In the genomic region with DNA sequence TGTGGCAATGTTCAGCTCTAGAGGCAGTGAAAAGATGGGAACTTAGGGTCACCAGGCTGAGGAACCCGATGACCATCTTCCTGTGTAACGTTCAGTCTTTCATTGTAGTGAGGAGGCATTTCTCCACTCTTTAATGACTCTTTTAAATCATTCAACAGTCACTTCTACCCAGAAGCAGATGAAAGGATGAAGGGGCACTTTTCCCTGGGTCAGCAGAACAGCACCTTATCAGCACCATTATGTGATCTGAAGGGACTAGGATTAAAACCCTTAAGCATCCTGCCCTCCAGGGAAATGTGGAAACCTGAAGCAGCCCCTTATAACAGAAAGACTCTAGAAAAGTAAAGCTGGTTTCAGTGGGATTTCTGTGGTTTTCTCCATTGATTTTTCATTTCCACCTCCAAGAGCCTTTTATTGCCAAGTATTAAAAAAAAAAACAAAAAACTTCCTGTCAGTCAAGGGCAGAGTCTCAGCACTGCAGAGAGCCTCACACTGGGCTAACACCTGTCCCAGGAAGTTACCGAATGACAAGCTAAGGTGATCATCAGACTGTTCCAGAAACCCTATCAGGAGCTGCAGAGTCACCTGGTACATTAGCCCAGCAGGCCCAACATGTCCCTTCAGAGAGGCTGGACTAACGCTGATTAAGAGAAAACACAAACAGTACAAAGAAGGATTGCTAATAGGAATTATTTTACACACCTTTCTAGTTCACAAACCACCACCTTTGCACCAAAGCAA, we compare ENCODE assay signal across 13 cellular contexts.
A peak's percentile ranks its signal among the peaks of the same experiment; 100 is the strongest.
DNase-seq lines count a peak whose midpoint lies in the region; ATAC-seq and TF ChIP-seq lines count a peak whose summit lies in the region.
"Had no signal": no experiment of that assay in that cellular context is flagged by ENCODE, and none has a peak within 500 bp of the region (broad histone marks: within the 10 kb centered on the region; RNA-seq: fewer than 3 reads in every experiment).

No MANE protein-coding gene starts in this region.

- H4K20me1 ChIP-seq in hepatocyte (ENCODE audit: insufficient read depth, poor library complexity, severe bottlenecking): no peaks in the 10 kb centered on the region

- H3K9me2 ChIP-seq in hepatocyte (replicated peaks; ENCODE audit: insufficient read depth): no peaks in the 10 kb centered on the region

- ATAC-seq in HG02885 (IDR thresholded peaks at IDR 0.05; ENCODE audit: poor library complexity, unreplicated experiment): no peak
- ATAC-seq in natural killer cell: no peak

- H3K4me2 ChIP-seq in hepatocyte: no peak overlapping the region

- no peak overlapping the region for H2AFZ ChIP-seq in hepatocyte
- H2AFZ ChIP-seq: GM23248 had no signal

- no peaks in the 10 kb centered on the region for H3K36me3 Mint-ChIP-seq in natural killer cell
- H3K36me3 Mint-ChIP-seq in activated T-helper 1 cell treated with anti-CD3 and anti-CD28 coated beads, Interleukin-12 subunit alpha, Interleukin-12 subunit beta, Interleukin-2, Interleukin-4 antibody, amounts not matched to agents 30 ng/mL and 10 ng/mL and 1 ng/mL, durations not matched to agents 14 hours and 24 hours and 36 hours (ENCODE audit: low read depth): no peaks in the 10 kb centered on the region

- H3K9me3 Mint-ChIP-seq in natural killer cell: no peaks in the 10 kb centered on the region
- no peaks in the 10 kb centered on the region for H3K9me3 Mint-ChIP-seq in activated T-helper 1 cell treated with anti-CD3 and anti-CD28 coated beads, Interleukin-12 subunit alpha, Interleukin-12 subunit beta, Interleukin-2, Interleukin-4 antibody, amounts not matched to agents 30 ng/mL and 10 ng/mL and 1 ng/mL, durations not matched to agents 14 hours and 24 hours and 36 hours

- peaks cover 39% of the 10 kb centered on the region for H3K79me2 ChIP-seq in hepatocyte

- DNase-seq in DMS153 (lab: John Stamatoyannopoulos, UW) (peak; percentile 45), DMS153 treated with DMSO at 0.1 percent for 48 hours (lab: John Stamatoyannopoulos, UW; ENCODE audit: unreplicated experiment) (no peak), NCI-H510A treated with DMSO at 0.1 percent for 48 hours (lab: John Stamatoyannopoulos, UW) (peak; percentile 70), hepatocyte (ENCODE audit: low spot score) (peak; percentile 24), natural killer cell (no peak)
- DNase-seq in activated T-helper 1 cell treated with anti-CD3 and anti-CD28 coated beads, Interleukin-12 subunit alpha, Interleukin-12 subunit beta, Interleukin-2, Interleukin-4 antibody, amounts not matched to agents 30 ng/mL and 10 ng/mL and 1 ng/mL, durations not matched to agents 14 hours and 24 hours and 36 hours (ENCODE audit: low spot score): no peak
- DNase-seq: activated CD4-positive, alpha-beta T cell treated with anti-CD3 and anti-CD28 coated beads for 4 hours; activated T-cell treated with anti-CD3 and anti-CD28 coated beads, Interleukin-2, amount 50 U/mL, for 48 hours; GM23248; hypothalamus; NCI-H1105 had no signal

- H3K36me3 ChIP-seq in hepatocyte (replicated peaks; ENCODE audit: insufficient read depth, low read depth): no peaks in the 10 kb centered on the region
- no peaks in the 10 kb centered on the region for H3K36me3 ChIP-seq in stomach smooth muscle (ENCODE audit: control insufficient read depth in 2 of 2, insufficient read depth in 2 of 2, low read length in 2 of 2)

- no peaks in the 10 kb centered on the region for H3K9me3 ChIP-seq in hepatocyte (ENCODE audit: low read depth)
- no peaks in the 10 kb centered on the region for H3K9me3 ChIP-seq in stomach smooth muscle (ENCODE audit: control insufficient read depth in 2 of 2, low read length in 2 of 2)

- no peak overlapping the region for H3K4me3 ChIP-seq in hepatocyte
- no peak overlapping the region for H3K4me3 ChIP-seq in stomach smooth muscle (ENCODE audit: low read length in 2 of 2)
- H3K4me3 ChIP-seq: GM23248 had no signal

- intact Hi-C loops in natural killer cell (cut with micrococcal nuclease): no loop called here
- intact Hi-C loops in activated T-helper 1 cell treated with anti-CD3 and anti-CD28 coated beads, Interleukin-12 subunit alpha, Interleukin-12 subunit beta, Interleukin-2, Interleukin-4 antibody, amounts not matched to agents 30 ng/mL and 10 ng/mL and 1 ng/mL, durations not matched to agents 14 hours and 24 hours and 36 hours (cut with micrococcal nuclease): no loop called here

- no peak overlapping the region for H3K27ac Mint-ChIP-seq in natural killer cell
- no peak overlapping the region for H3K27ac Mint-ChIP-seq in activated T-helper 1 cell treated with anti-CD3 and anti-CD28 coated beads, Interleukin-12 subunit alpha, Interleukin-12 subunit beta, Interleukin-2, Interleukin-4 antibody, amounts not matched to agents 30 ng/mL and 10 ng/mL and 1 ng/mL, durations not matched to agents 14 hours and 24 hours and 36 hours

- TF ChIP-seq CTCF in hepatocyte (IDR thresholded peaks at IDR 0.05; ENCODE audit: poor library complexity) (no peak), natural killer cell (IDR thresholded peaks at IDR 0.05) (no peak)

- H3K27ac ChIP-seq in hepatocyte (peak overlapping the region; percentile 81), stomach smooth muscle (ENCODE audit: low read length) (peak overlapping the region; percentile 3)

- H3K4me1 ChIP-seq in hepatocyte (ENCODE audit: insufficient read depth): peaks cover 31% of the 10 kb centered on the region
- peaks cover 5% of the 10 kb centered on the region for H3K4me1 ChIP-seq in stomach smooth muscle (ENCODE audit: control insufficient read depth, insufficient read depth, low read length)

- H3K4me1 Mint-ChIP-seq in natural killer cell: no peaks in the 10 kb centered on the region
- no peaks in the 10 kb centered on the region for H3K4me1 Mint-ChIP-seq in activated T-helper 1 cell treated with anti-CD3 and anti-CD28 coated beads, Interleukin-12 subunit alpha, Interleukin-12 subunit beta, Interleukin-2, Interleukin-4 antibody, amounts not matched to agents 30 ng/mL and 10 ng/mL and 1 ng/mL, durations not matched to agents 14 hours and 24 hours and 36 hours (ENCODE audit: low read depth)

- no peak overlapping the region for H3K9ac ChIP-seq in stomach smooth muscle (ENCODE audit: low read length in 2 of 2)
- H3K9ac ChIP-seq: GM23248 had no signal

- WGBS in hepatocyte (ENCODE audit: low lambda C conversion rate, missing lambda C conversion rate): 58% methylated on average over 4 of the region's 4 CpGs

- H3K27me3 ChIP-seq in hepatocyte: no peaks in the 10 kb centered on the region
- no peaks in the 10 kb centered on the region for H3K27me3 ChIP-seq in stomach smooth muscle (ENCODE audit: control insufficient read depth in 1 of 2, insufficient read depth in 2 of 2, low read length in 2 of 2)

- H3K27me3 Mint-ChIP-seq in natural killer cell (ENCODE audit: low read depth in 2 of 2): peaks cover 0 to 12% of the 10 kb centered on the region in 2 donors
- peaks cover 6% of the 10 kb centered on the region for H3K27me3 Mint-ChIP-seq in activated T-helper 1 cell treated with anti-CD3 and anti-CD28 coated beads, Interleukin-12 subunit alpha, Interleukin-12 subunit beta, Interleukin-2, Interleukin-4 antibody, amounts not matched to agents 30 ng/mL and 10 ng/mL and 1 ng/mL, durations not matched to agents 14 hours and 24 hours and 36 hours (ENCODE audit: insufficient read depth)

- no peak overlapping the region for H3K4me3 Mint-ChIP-seq in natural killer cell
- no peak overlapping the region for H3K4me3 Mint-ChIP-seq in activated T-helper 1 cell treated with anti-CD3 and anti-CD28 coated beads, Interleukin-12 subunit alpha, Interleukin-12 subunit beta, Interleukin-2, Interleukin-4 antibody, amounts not matched to agents 30 ng/mL and 10 ng/mL and 1 ng/mL, durations not matched to agents 14 hours and 24 hours and 36 hours

Comparison
In these comparisons a context has a peak if more than half of its experiments do, and no peak if none do; other contexts are left out.
1. DNase-seq: peak in DMS153 (single experiment), NCI-H510A treated with DMSO at 0.1 percent for 48 hours (single experiment) and hepatocyte (single experiment); none in DMS153 treated with DMSO at 0.1 percent for 48 hours (single experiment), natural killer cell (single experiment) and activated T-helper 1 cell treated with anti-CD3 and anti-CD28 coated beads, Interleukin-12 subunit alpha, Interleukin-12 subunit beta, Interleukin-2, Interleukin-4 antibody, amounts not matched to agents 30 ng/mL and 10 ng/mL and 1 ng/mL, durations not matched to agents 14 hours and 24 hours and 36 hours (single experiment).